In genomic region chr5:169914766-169915165, GRCh38 we compare ENCODE assay signal across 11 cellular contexts.
A peak's percentile ranks its signal among the peaks of the same experiment; 100 is the strongest.
DNase-seq lines count a peak whose midpoint lies in the region; ATAC-seq, FAIRE-seq and TF ChIP-seq lines count a peak whose summit lies in the region.
"Had no signal": no experiment of that assay in that cellular context is flagged by ENCODE, and none has a peak within 500 bp of the region (broad histone marks: within the 10 kb centered on the region; RNA-seq: fewer than 3 reads in every experiment).

No MANE protein-coding gene starts in this region.

- H3K36me3 ChIP-seq in liver (ENCODE audit: control insufficient read depth in 4 of 4, insufficient read depth in 3 of 4, low read depth in 1 of 4, low read length in 3 of 4) (no peaks in the 10 kb centered on the region), HepG2 (replicated peaks in 1 of 2; ENCODE audit: control insufficient read depth in 1 of 2, insufficient read depth in 2 of 2, low read length in 2 of 2) (no peaks in the 10 kb centered on the region), tibial nerve (no peaks in the 10 kb centered on the region)
- H3K36me3 ChIP-seq: SJCRH30 had no signal

- H3K27ac ChIP-seq in liver (ENCODE audit: low read depth in 1 of 2, low read length in 2 of 2): no peak overlapping the region
- H3K27ac ChIP-seq in HepG2 (ENCODE audit: extremely low read length, insufficient read depth, low read length): no peak overlapping the region
- no peak overlapping the region for H3K27ac ChIP-seq in caudate nucleus (ENCODE audit: low read depth, low read length)
- no peak overlapping the region for H3K27ac ChIP-seq in tibial nerve
- H3K27ac ChIP-seq: SJCRH30 had no signal

- ATAC-seq in HepG2: no peak
- no peak for ATAC-seq in HG02870 (IDR thresholded peaks at IDR 0.05; ENCODE audit: unreplicated experiment)
- no peak for ATAC-seq in activated T-cell treated with anti-CD3 and anti-CD28 coated beads, Interleukin-2, amount 50 U/mL, for 4 hours

- no peaks in the 10 kb centered on the region for H3K27me3 Mint-ChIP-seq in CD14-positive monocyte (ENCODE audit: low read depth in 3 of 3)
- no peaks in the 10 kb centered on the region for H3K27me3 Mint-ChIP-seq in activated T-cell treated with anti-CD3 and anti-CD28 coated beads, Interleukin-2, amount 50 U/mL, for 4 hours (ENCODE audit: low read depth)

- FAIRE-seq in HepG2 (lab: Jason Lieb, UNC): no peak

- no peaks in the 10 kb centered on the region for H3K79me2 ChIP-seq in HepG2 (ENCODE audit: insufficient read depth, low read length)

- no peak overlapping the region for H3K4me3 Mint-ChIP-seq in CD14-positive monocyte
- H3K4me3 Mint-ChIP-seq in activated T-cell treated with anti-CD3 and anti-CD28 coated beads, Interleukin-2, amount 50 U/mL, for 4 hours: no peak overlapping the region

- TF ChIP-seq POLR2A in HepG2 (IDR thresholded peaks at IDR 0.05; ENCODE audit: insufficient read depth in 1 of 2, low read depth in 2 of 2, low read length in 2 of 2) (no peak), tibial nerve (IDR thresholded peaks at IDR 0.05) (no peak)

- no peak for DNase-seq in HepG2 (ENCODE audit: low spot score)
- peak in 48 of 61 donors; percentile 4 to 78 (median 40) for DNase-seq in caudate nucleus (lab: John Stamatoyannopoulos, UW)
- peak; percentile 68 for DNase-seq in islet precursor cell
- DNase-seq in tibial nerve (ENCODE audit: low spot score in 2 of 2): peak; percentile 15 to 16
- no peak for DNase-seq in CD14-positive monocyte (ENCODE audit: low spot score)
- no peak for DNase-seq in activated T-cell treated with anti-CD3 and anti-CD28 coated beads, Interleukin-2, amount 50 U/mL, for 4 hours
- DNase-seq: effector CD8-positive, alpha-beta T cell; MM.1S had no signal

- H3K4me2 ChIP-seq in HepG2 (ENCODE audit: low read depth, low read length): no peak overlapping the region

- H3K27me3 ChIP-seq in liver (ENCODE audit: control insufficient read depth in 4 of 4, insufficient read depth in 4 of 4, low read length in 3 of 4) (no peaks in the 10 kb centered on the region), HepG2 (ENCODE audit: control insufficient read depth in 1 of 2, insufficient read depth in 2 of 2, low read length in 2 of 2) (no peaks in the 10 kb centered on the region), tibial nerve (no peaks in the 10 kb centered on the region)
- H3K27me3 ChIP-seq: SJCRH30 had no signal

- POLR2A ChIA-PET in HepG2 (lab: Yijun Ruan, JAX): no interaction called here

- H4K20me1 ChIP-seq in HepG2 (ENCODE audit: insufficient read depth, low read length): no peaks in the 10 kb centered on the region

- H3K4me1 ChIP-seq in liver (ENCODE audit: control insufficient read depth in 4 of 4, insufficient read depth in 4 of 4, low read length in 3 of 4) (no peaks in the 10 kb centered on the region), HepG2 (ENCODE audit: insufficient read depth, low read length) (no peaks in the 10 kb centered on the region), tibial nerve (no peaks in the 10 kb centered on the region)
- H3K4me1 ChIP-seq: SJCRH30 had no signal

- no peaks in the 10 kb centered on the region for H3K9me3 Mint-ChIP-seq in CD14-positive monocyte
- H3K9me3 Mint-ChIP-seq in activated T-cell treated with anti-CD3 and anti-CD28 coated beads, Interleukin-2, amount 50 U/mL, for 4 hours: no peaks in the 10 kb centered on the region

- H3K9me3 ChIP-seq in liver (ENCODE audit: control insufficient read depth in 4 of 4, low read length in 3 of 4) (no peaks in the 10 kb centered on the region), HepG2 (ENCODE audit: low read length) (no peaks in the 10 kb centered on the region), tibial nerve (no peaks in the 10 kb centered on the region)
- H3K9me3 ChIP-seq: SJCRH30 had no signal

- TF ChIP-seq CTCF in liver (IDR thresholded peaks at IDR 0.05; ENCODE audit: low read depth, low read length, missing input control): no peak
- TF ChIP-seq CTCF in HepG2 (CRISPR knock-in tag; IDR thresholded peaks at IDR 0.05): no peak
- TF ChIP-seq CTCF in tibial nerve (IDR thresholded peaks at IDR 0.05): no peak
- no peak for TF ChIP-seq CTCF in CD14-positive monocyte (IDR thresholded peaks at IDR 0.05)

- intact Hi-C loops in HepG2 (cut with micrococcal nuclease; ENCODE audit: unreplicated experiment): no loop called here
- intact Hi-C loops in CD14-positive monocyte (cut with micrococcal nuclease): no loop called here

- TF ChIP-seq EP300 in HepG2 (IDR thresholded peaks at IDR 0.05; ENCODE audit: low read depth in 2 of 2, low read length in 2 of 2) (no peak), HepG2 (CRISPR knock-in tag; IDR thresholded peaks at IDR 0.05; ENCODE audit: borderline replicate concordance) (no peak), tibial nerve (IDR thresholded peaks at IDR 0.05) (no peak)

- H3K9ac ChIP-seq in liver (ENCODE audit: low read depth in 1 of 2, low read length in 2 of 2) (no peak overlapping the region), HepG2 (ENCODE audit: insufficient read depth, low read depth, low read length) (no peak overlapping the region)

- WGBS in liver: 54% methylated on average over 2 of the region's 2 CpGs
- WGBS in HepG2 (ENCODE audit: low lambda C conversion rate): 0% methylated on average over 2 of the region's 2 CpGs
- WGBS in tibial nerve, 2 donors: 28 to 55% methylated on average over 2 of the region's 2 CpGs

- in situ Hi-C loops in HepG2 (cut with HindIII; ENCODE audit: extremely low pct_ligation_motif_present, low pct_unique_long_range_greater_than_20kb): no loop called here

- H3K36me3 Mint-ChIP-seq in CD14-positive monocyte: peaks cover 39 to 59% of the 10 kb centered on the region in 2 donors
- H3K36me3 Mint-ChIP-seq in activated T-cell treated with anti-CD3 and anti-CD28 coated beads, Interleukin-2, amount 50 U/mL, for 4 hours (ENCODE audit: insufficient read depth): peaks cover 37% of the 10 kb centered on the region

- H2AFZ ChIP-seq in HepG2 (ENCODE audit: low read length): no peak overlapping the region

- H3K4me3 ChIP-seq in liver (ENCODE audit: low read depth in 1 of 3, low read length in 3 of 3) (no peak overlapping the region), HepG2 (replicated peaks in 1 of 3; ENCODE audit: insufficient read depth in 1 of 3, low read depth in 2 of 3, low read length in 3 of 3) (no peak overlapping the region), tibial nerve (no peak overlapping the region)
- H3K4me3 ChIP-seq: SJCRH30 had no signal

- no TSS peak for BruUV-seq in HepG2 (replicated peaks; lab: Mats Ljungman, UMichigan)

- TF ChIP-seq RAD21 in liver (IDR thresholded peaks at IDR 0.05) (no peak), HepG2 (CRISPR knock-in tag; IDR thresholded peaks at IDR 0.05) (no peak)

- H3K4me1 Mint-ChIP-seq in CD14-positive monocyte: peaks cover 4% of the 10 kb centered on the region
- H3K4me1 Mint-ChIP-seq in activated T-cell treated with anti-CD3 and anti-CD28 coated beads, Interleukin-2, amount 50 U/mL, for 4 hours (ENCODE audit: low read depth): peaks cover 7% of the 10 kb centered on the region

- CTCF ChIA-PET in HepG2 (lab: Yijun Ruan, JAX; ENCODE audit: low intra/inter-chr PET ratio, low total read pairs): no interaction called here

- peak overlapping the region in 2 of 7 donors; percentile 25 to 61 for H3K27ac Mint-ChIP-seq in CD14-positive monocyte

TF ChIP-seq in liver, 16 proteins besides CTCF, POLR2A, EP300 and RAD21 (continues in another document):
- TF ChIP-seq REST (IDR thresholded peaks at IDR 0.05): peak; percentile 74

TF ChIP-seq in HepG2, 621 proteins besides CTCF, POLR2A, EP300 and RAD21:
- TF ChIP-seq MYNN (CRISPR knock-in tag; IDR thresholded peaks at IDR 0.05; ENCODE audit: low read depth) (no peak), REST (IDR thresholded peaks at IDR 0.05; ENCODE audit: borderline replicate concordance in 1 of 2, low read depth in 1 of 2, low read length in 2 of 2) (peak in 1 of 2 experiments; percentile 73; a peak in 3 of 4 replicates)

Comparison
In these comparisons a context has a peak if more than half of its experiments do, and no peak if none do; other contexts are left out.
1. DNase-seq: peak in caudate nucleus (48 of 61), islet precursor cell (single experiment) and tibial nerve (2 of 2); none in HepG2 (single experiment), CD14-positive monocyte (single experiment) and activated T-cell treated with anti-CD3 and anti-CD28 coated beads, Interleukin-2, amount 50 U/mL, for 4 hours (single experiment).